Comparison of ENCODE assay signal across 11 cellular contexts in genomic region chr14:61719344-61720301, GRCh38. TPM values are rescaled to one million over a fixed set of nuclear protein-coding genes. Genes with fewer than 3 reads are reported as not detected.
DNase-seq lines count a peak whose midpoint lies in the region; TF ChIP-seq lines count a peak whose summit lies in the region.
"Had no signal": no experiment of that assay in that cellular context is flagged by ENCODE, and none has a peak within 500 bp of the region (broad histone marks: within the 10 kb centered on the region; RNA-seq: fewer than 3 reads in every experiment).

No MANE protein-coding gene starts in this region.

- CTCF ChIA-PET in activated naive CD4-positive, alpha-beta T cell treated with anti-CD3 and anti-CD28 coated beads, Interleukin-2, amount 10 ng/mL, durations not matched to agents 7 days and 5 days (lab: Charles Lee) = interaction anchor here (0.9 to 1.6 kb wide), 9 partner anchors 10 to 423 kb away, joined by 3 to 6 read pairs (median 4); no protein-coding TSS in a partner anchor

- TF ChIP-seq CTCF in fibroblast of villous mesenchyme (IDR thresholded peaks at IDR 0.05; ENCODE audit: insufficient read depth, low read depth, low read length) = no peak

- H3K4me3 ChIP-seq in fibroblast of villous mesenchyme (ENCODE audit: low read depth, low read length) = peak overlapping the region; percentile 26
- peak overlapping the region; percentile 10 for H3K4me3 ChIP-seq in thymus (ENCODE audit: low read length)
- H3K4me3 ChIP-seq: HAP-1 had no signal

- H3K4me1 ChIP-seq in thymus (ENCODE audit: control insufficient read depth, insufficient read depth, low read length) = peaks cover 11% of the 10 kb centered on the region

- peaks cover 6% of the 10 kb centered on the region for H3K36me3 ChIP-seq in thymus (ENCODE audit: control insufficient read depth, insufficient read depth)

- no peaks in the 10 kb centered on the region for H3K9me3 ChIP-seq in thymus (ENCODE audit: control insufficient read depth)
- H3K9me3 ChIP-seq: HAP-1 had no signal

- peak overlapping the region; percentile 46 for H3K27ac ChIP-seq in thymus (ENCODE audit: low read depth)

- H3K4me1 Mint-ChIP-seq in activated naive CD4-positive, alpha-beta T cell treated with anti-CD3 and anti-CD28 coated beads, Interleukin-2, amount 10 ng/mL, durations not matched to agents 7 days and 5 days = peaks cover 74% of the 10 kb centered on the region
- H3K4me1 Mint-ChIP-seq in T-helper 2 cell treated with Interferon-gamma antibody and Interleukin-4, amounts not matched to agents 5 μg/mL and 100 μg/mL, for 36 hours (ENCODE audit: low read depth) = peaks cover 49% of the 10 kb centered on the region

- WGBS in thymus = 16% methylated on average over 5 of the region's 5 CpGs

- peak overlapping the region; percentile 46 for H3K4me3 Mint-ChIP-seq in activated naive CD4-positive, alpha-beta T cell treated with anti-CD3 and anti-CD28 coated beads, Interleukin-2, amount 10 ng/mL, durations not matched to agents 7 days and 5 days
- H3K4me3 Mint-ChIP-seq in T-helper 2 cell treated with Interferon-gamma antibody and Interleukin-4, amounts not matched to agents 5 μg/mL and 100 μg/mL, for 36 hours = peak overlapping the region; percentile 51

- H3K27ac Mint-ChIP-seq in activated naive CD4-positive, alpha-beta T cell treated with anti-CD3 and anti-CD28 coated beads, Interleukin-2, amount 10 ng/mL, durations not matched to agents 7 days and 5 days = peak overlapping the region; percentile 84
- peak overlapping the region; percentile 63 for H3K27ac Mint-ChIP-seq in T-helper 2 cell treated with Interferon-gamma antibody and Interleukin-4, amounts not matched to agents 5 μg/mL and 100 μg/mL, for 36 hours

- H3K27me3 Mint-ChIP-seq in activated naive CD4-positive, alpha-beta T cell treated with anti-CD3 and anti-CD28 coated beads, Interleukin-2, amount 10 ng/mL, durations not matched to agents 7 days and 5 days = no peaks in the 10 kb centered on the region
- no peaks in the 10 kb centered on the region for H3K27me3 Mint-ChIP-seq in T-helper 2 cell treated with Interferon-gamma antibody and Interleukin-4, amounts not matched to agents 5 μg/mL and 100 μg/mL, for 36 hours (ENCODE audit: low read depth)

- H3K9me3 Mint-ChIP-seq in activated naive CD4-positive, alpha-beta T cell treated with anti-CD3 and anti-CD28 coated beads, Interleukin-2, amount 10 ng/mL, durations not matched to agents 7 days and 5 days = no peaks in the 10 kb centered on the region
- H3K9me3 Mint-ChIP-seq in T-helper 2 cell treated with Interferon-gamma antibody and Interleukin-4, amounts not matched to agents 5 μg/mL and 100 μg/mL, for 36 hours = no peaks in the 10 kb centered on the region

- no peaks in the 10 kb centered on the region for H3K27me3 ChIP-seq in thymus (ENCODE audit: control insufficient read depth, insufficient read depth)

- peaks cover 26% of the 10 kb centered on the region for H3K36me3 Mint-ChIP-seq in activated naive CD4-positive, alpha-beta T cell treated with anti-CD3 and anti-CD28 coated beads, Interleukin-2, amount 10 ng/mL, durations not matched to agents 7 days and 5 days
- H3K36me3 Mint-ChIP-seq in T-helper 2 cell treated with Interferon-gamma antibody and Interleukin-4, amounts not matched to agents 5 μg/mL and 100 μg/mL, for 36 hours (ENCODE audit: low read depth) = peaks cover 26% of the 10 kb centered on the region

- intact Hi-C loops in posterior vena cava (cut with DNase I) = no loop called here

- DNase-seq in activated naive CD4-positive, alpha-beta T cell treated with anti-CD3 and anti-CD28 coated beads, Interleukin-2, amount 10 ng/mL, durations not matched to agents 7 days and 5 days = no peak
- DNase-seq in activated naive CD4-positive, alpha-beta T cell treated with anti-CD3 and anti-CD28 coated beads, Interleukin-2, amount 50 U/mL, for 16 hours = no peak
- DNase-seq in T-helper 2 cell treated with Interferon-gamma antibody and Interleukin-4, amounts not matched to agents 5 μg/mL and 100 μg/mL, for 36 hours (ENCODE audit: low spot score) = no peak
- DNase-seq in fibroblast of villous mesenchyme (ENCODE audit: low read depth) (no peak), epidermal melanocyte (ENCODE audit: insufficient read length, low spot score) (no peak), posterior vena cava (ENCODE audit: low spot score) (no peak), NOMO-1 treated with dmso at 0.1 percent for 144 hours (lab: John Stamatoyannopoulos, UW; ENCODE audit: unreplicated experiment) (no peak)
- DNase-seq: AML-193, NCI-H524 treated with DMSO at 0.1 percent for 48 hours had no signal

RNA-seq across cellular contexts. Expression of gene HIF1A, which starts 24.3 kb away (rescaled TPM):
- total RNA-seq in fibroblast of villous mesenchyme (395 and 671 TPM in 2 replicates), posterior vena cava (100 to 1,000 TPM; 131 to 187 TPM)
- 75.6 TPM for polyA plus RNA-seq in thymus

RNA-seq across cellular contexts. Expression of gene SNAPC1, which starts 42.6 kb away (rescaled TPM):
- total RNA-seq in fibroblast of villous mesenchyme (9.3 and 27.2 TPM in 2 replicates), posterior vena cava (1 to 10 TPM; 5.3 to 6.8 TPM)
- polyA plus RNA-seq in thymus = 11.8 TPM
